In genomic region chrX:12434493-12434892, GRCh38 we compare ENCODE assay signal across 31 cellular contexts.
"Had no signal": no experiment of that assay in that cellular context is flagged by ENCODE, and none has a peak within 500 bp of the region (broad histone marks: within the 10 kb centered on the region; RNA-seq: fewer than 3 reads in every experiment).

No MANE protein-coding gene starts in this region.

- H3K79me2 ChIP-seq: hepatocyte, parathyroid adenoma had no signal

- H3K27ac Mint-ChIP-seq: dendritic cell treated with granulocyte-macrophage colony-stimulating factor and Interleukin-4, amounts not matched to agents 40 ng/mL and 50 ng/mL, for 4 days; immature natural killer cell; mesothelial cell of epicardium; naive B cell; natural killer cell treated with Interleukin-12 subunit alpha and Interleukin-12 subunit beta and Interleukin-15 and Interleukin-18, amount 100 ng/mL, for 72 hours; progenitor cell of endocrine pancreas had no signal

- H3K27ac ChIP-seq: colonic mucosa, esophagus muscularis mucosa, foreskin keratinocyte, gastroesophageal sphincter, heart left ventricle, hepatocyte, lower lobe of right lung, neutrophil, parathyroid adenoma, right lobe of liver, suprapubic skin, transverse colon, upper lobe of right lung, uterus had no signal

- H3K9ac ChIP-seq: parathyroid adenoma had no signal

- H3K36me3 Mint-ChIP-seq: immature natural killer cell; memory B cell; mesothelial cell of epicardium; naive B cell; natural killer cell treated with Interleukin-12 subunit alpha and Interleukin-12 subunit beta and Interleukin-15 and Interleukin-18, amount 100 ng/mL, for 72 hours had no signal

- H3K27me3 ChIP-seq: colonic mucosa, esophagus muscularis mucosa, foreskin keratinocyte, gastroesophageal sphincter, hepatocyte, neutrophil, right lobe of liver, suprapubic skin, transverse colon, upper lobe of right lung, uterus had no signal

- ATAC-seq: foreskin keratinocyte; gastroesophageal sphincter; left ventricle myocardium superior; lower lobe of right lung; mucosa of descending colon; natural killer cell treated with Interleukin-12 subunit alpha and Interleukin-12 subunit beta and Interleukin-15 and Interleukin-18, amount 100 ng/mL, for 72 hours; right lobe of liver; stimulated activated naive CD8-positive, alpha-beta T cell treated with anti-CD3 and anti-CD28 coated beads, Interleukin-15, amount 100 ng/mL, for 72 hours; upper lobe of right lung had no signal

- H2AFZ ChIP-seq: hepatocyte, parathyroid adenoma had no signal

- H3K27me3 Mint-ChIP-seq: dendritic cell treated with granulocyte-macrophage colony-stimulating factor and Interleukin-4, amounts not matched to agents 40 ng/mL and 50 ng/mL, for 4 days; memory B cell; progenitor cell of endocrine pancreas; stimulated activated naive CD8-positive, alpha-beta T cell treated with anti-CD3 and anti-CD28 coated beads, Interleukin-15, amount 100 ng/mL, for 72 hours had no signal

- H3K9me3 ChIP-seq: colonic mucosa, esophagus muscularis mucosa, gastroesophageal sphincter, heart left ventricle, lower lobe of right lung, mucosa of descending colon, neutrophil, right lobe of liver, suprapubic skin, transverse colon, upper lobe of right lung, uterus had no signal

- H3K9me3 Mint-ChIP-seq: dendritic cell treated with granulocyte-macrophage colony-stimulating factor and Interleukin-4, amounts not matched to agents 40 ng/mL and 50 ng/mL, for 4 days; immature natural killer cell; memory B cell; natural killer cell treated with Interleukin-12 subunit alpha and Interleukin-12 subunit beta and Interleukin-15 and Interleukin-18, amount 100 ng/mL, for 72 hours; neural crest cell; stimulated activated naive CD8-positive, alpha-beta T cell treated with anti-CD3 and anti-CD28 coated beads, Interleukin-15, amount 100 ng/mL, for 72 hours had no signal

- H3K4me2 ChIP-seq: hepatocyte had no signal

- DNase-seq: colonic mucosa; effector CD8-positive, alpha-beta T cell; foreskin keratinocyte; heart left ventricle; immature natural killer cell; islet precursor cell; left ventricle myocardium superior; lower lobe of right lung; mucosa of descending colon; naive B cell; right lobe of liver; small intestine; stimulated activated CD4-positive, alpha-beta T cell treated with anti-CD3 and anti-CD28 coated beads, Interleukin-15, amount 100 ng/mL, for 24 hours; stimulated activated CD4-positive, alpha-beta T cell treated with anti-CD3 and anti-CD28 coated beads, Interleukin-2, amount 100 ng/mL, for 48 hours; stimulated activated naive CD4-positive, alpha-beta T cell; stimulated activated naive CD8-positive, alpha-beta T cell treated with anti-CD3 and anti-CD28 coated beads, Interleukin-15, amount 100 ng/mL, for 72 hours; transverse colon; upper lobe of right lung; uterus had no signal

- H3K4me1 Mint-ChIP-seq: immature natural killer cell; memory B cell; mesothelial cell of epicardium; naive B cell; neural crest cell; stimulated activated naive CD8-positive, alpha-beta T cell treated with anti-CD3 and anti-CD28 coated beads, Interleukin-15, amount 100 ng/mL, for 72 hours had no signal

- H3K4me1 ChIP-seq: colonic mucosa, esophagus muscularis mucosa, foreskin keratinocyte, gastroesophageal sphincter, heart left ventricle, lower lobe of right lung, parathyroid adenoma, right lobe of liver, suprapubic skin, transverse colon, upper lobe of right lung, uterus had no signal

- H3K4me3 Mint-ChIP-seq: dendritic cell treated with granulocyte-macrophage colony-stimulating factor and Interleukin-4, amounts not matched to agents 40 ng/mL and 50 ng/mL, for 4 days; immature natural killer cell; memory B cell; mesothelial cell of epicardium; naive B cell; natural killer cell treated with Interleukin-12 subunit alpha and Interleukin-12 subunit beta and Interleukin-15 and Interleukin-18, amount 100 ng/mL, for 72 hours; neural crest cell; stimulated activated naive CD8-positive, alpha-beta T cell treated with anti-CD3 and anti-CD28 coated beads, Interleukin-15, amount 100 ng/mL, for 72 hours had no signal
